In genomic region chr16:22417019-22417418, GRCh38 we compare ENCODE assay signal across 25 cellular contexts.
"Had no signal": no experiment of that assay in that cellular context is flagged by ENCODE, and none has a peak within 500 bp of the region (broad histone marks: within the 10 kb centered on the region; RNA-seq: fewer than 3 reads in every experiment).

No MANE protein-coding gene starts in this region.

- H3K27ac ChIP-seq: foreskin keratinocyte, hepatocyte, left ventricle myocardium inferior, neutrophil, psoas muscle, spleen, tibial artery, upper lobe of left lung, uterus had no signal

- H3K36me3 Mint-ChIP-seq: naive B cell had no signal

- H3K27me3 Mint-ChIP-seq: naive B cell; stimulated activated memory B cell treated with anti-CD40 and anti-IgM and Interleukin-4, amounts not matched to agents 10 μg/mL and 1 μg/mL and 100 μg/mL, for 72 hours; stimulated activated naive CD8-positive, alpha-beta T cell treated with anti-CD3 and anti-CD28 coated beads, Interleukin-15, Interleukin-2, amounts not matched to agents 100 ng/mL and 50 ng/mL, for 24 hours had no signal

- ATAC-seq: foreskin keratinocyte; left cardiac atrium; sciatic nerve; stimulated activated memory B cell treated with anti-CD40 and anti-IgM and Interleukin-4, amounts not matched to agents 10 μg/mL and 1 μg/mL and 100 μg/mL, for 72 hours had no signal

- H3K9me3 Mint-ChIP-seq: endodermal cell; naive B cell; nephron progenitor cell; stimulated activated memory B cell treated with anti-CD40 and anti-IgM and Interleukin-4, amounts not matched to agents 10 μg/mL and 1 μg/mL and 100 μg/mL, for 72 hours; stimulated activated naive CD8-positive, alpha-beta T cell treated with anti-CD3 and anti-CD28 coated beads, Interleukin-15, Interleukin-2, amounts not matched to agents 100 ng/mL and 50 ng/mL, for 24 hours had no signal

- H3K36me3 ChIP-seq: uterus had no signal

- H3K4me3 Mint-ChIP-seq: endodermal cell; naive B cell; nephron progenitor cell; stimulated activated memory B cell treated with anti-CD40 and anti-IgM and Interleukin-4, amounts not matched to agents 10 μg/mL and 1 μg/mL and 100 μg/mL, for 72 hours; stimulated activated naive CD8-positive, alpha-beta T cell treated with anti-CD3 and anti-CD28 coated beads, Interleukin-15, Interleukin-2, amounts not matched to agents 100 ng/mL and 50 ng/mL, for 24 hours had no signal

- DNase-seq: effector CD4-positive, alpha-beta T cell; endodermal cell; erythroblast; foreskin keratinocyte; kidney; left cardiac atrium; left ventricle myocardium inferior; mesenchymal stem cell; midbrain; naive B cell; nephron progenitor cell; psoas muscle; spleen; stimulated activated CD4-positive, alpha-beta T cell treated with anti-CD3 and anti-CD28 coated beads, Interleukin-15, amount 100 ng/mL, for 24 hours; stimulated activated CD4-positive, alpha-beta T cell treated with anti-CD3 and anti-CD28 coated beads, Interleukin-1b, Interleukin-23, amount 100 ng/mL, for 48 hours; stimulated activated CD4-positive, alpha-beta T cell treated with anti-CD3 and anti-CD28 coated beads, Interleukin-4, amount 100 ng/mL, for 24 hours; tibial artery; upper lobe of left lung; uterus had no signal

- H3K27ac Mint-ChIP-seq: endodermal cell; nephron progenitor cell; stimulated activated memory B cell treated with anti-CD40 and anti-IgM and Interleukin-4, amounts not matched to agents 10 μg/mL and 1 μg/mL and 100 μg/mL, for 72 hours; stimulated activated naive CD8-positive, alpha-beta T cell treated with anti-CD3 and anti-CD28 coated beads, Interleukin-15, Interleukin-2, amounts not matched to agents 100 ng/mL and 50 ng/mL, for 24 hours had no signal

- H3K27me3 ChIP-seq: foreskin keratinocyte, hepatocyte, neutrophil, spleen, tibial artery, upper lobe of left lung, uterus had no signal

- H3K9me3 ChIP-seq: left ventricle myocardium inferior, neutrophil, psoas muscle, spleen, tibial artery, upper lobe of left lung, uterus had no signal

- H3K4me1 ChIP-seq: foreskin keratinocyte, left ventricle myocardium inferior, psoas muscle, spleen, tibial artery, upper lobe of left lung, uterus had no signal

- H3K4me3 ChIP-seq: hepatocyte, left ventricle myocardium inferior, lung, psoas muscle, spleen, tibial artery, upper lobe of left lung, uterus had no signal

- H3K4me1 Mint-ChIP-seq: endodermal cell; nephron progenitor cell; stimulated activated memory B cell treated with anti-CD40 and anti-IgM and Interleukin-4, amounts not matched to agents 10 μg/mL and 1 μg/mL and 100 μg/mL, for 72 hours had no signal
